In the genomic region with DNA sequence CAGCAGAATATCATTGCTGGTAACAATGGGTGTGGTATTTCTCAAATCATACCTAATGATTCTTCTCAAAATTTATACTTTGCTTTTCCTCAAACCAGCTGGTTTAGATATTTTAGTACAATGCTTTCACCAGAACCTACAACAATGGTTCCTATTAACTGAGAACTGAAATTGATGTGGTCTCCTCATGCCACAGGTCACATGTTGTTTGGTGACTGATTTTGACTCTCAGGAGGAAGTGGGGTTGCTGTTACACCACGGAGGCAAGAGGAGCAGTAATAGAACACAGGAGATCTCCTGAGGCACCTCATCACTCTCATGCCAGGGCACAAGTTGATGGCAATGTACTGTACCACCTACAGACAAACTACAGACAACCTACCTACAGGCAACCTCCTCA, we compare ENCODE assay signal across 8 cellular contexts. TPM values are rescaled to one million over a fixed set of nuclear protein-coding genes. Genes with fewer than 3 reads are reported as not detected.
DNase-seq lines count a peak whose midpoint lies in the region; ATAC-seq and TF ChIP-seq lines count a peak whose summit lies in the region.

No MANE protein-coding gene starts in this region.

- peaks cover 26% of the 10 kb centered on the region for H3K4me1 Mint-ChIP-seq in neural crest cell

- dilution Hi-C loops in mammary epithelial cell (cut with HindIII; ENCODE audit: low sequenced_read_pairs): no loop called here

- no peak overlapping the region for H3K27ac ChIP-seq in effector memory CD4-positive, alpha-beta T cell (ENCODE audit: insufficient read depth, low read length, poor library complexity, severe bottlenecking)
- H3K27ac ChIP-seq in mammary epithelial cell (ENCODE audit: insufficient read depth, low read depth, low read length) (no peak overlapping the region), uterus (no peak overlapping the region)

- CTCF ChIA-PET in mammary epithelial cell (lab: Charles Lee; ENCODE audit: low non-redundant PET): no interaction called here

- peak; percentile 41 for DNase-seq in activated CD4-positive, alpha-beta T cell treated with anti-CD3 and anti-CD28 coated beads for 48 hours
- no peak for DNase-seq in activated CD4-positive, alpha-beta T cell treated with anti-CD3 and anti-CD28 coated beads for 4 hours
- DNase-seq in NOMO-1 treated with dmso at 0.1 percent for 144 hours (lab: John Stamatoyannopoulos, UW; ENCODE audit: unreplicated experiment): peak; percentile 71
- no peak for DNase-seq in neural crest cell (ENCODE audit: low read depth, low spot score)
- no peak for DNase-seq in effector memory CD4-positive, alpha-beta T cell
- DNase-seq in mammary epithelial cell: no peak
- DNase-seq in uterus: no peak

- H3K9ac ChIP-seq in mammary epithelial cell (ENCODE audit: insufficient read depth, low read length): no peak overlapping the region

- no peak overlapping the region for H3K27ac Mint-ChIP-seq in neural crest cell (ENCODE audit: unreplicated experiment)

- H3K9me3 ChIP-seq in effector memory CD4-positive, alpha-beta T cell (ENCODE audit: control insufficient read depth, low read length): no peaks in the 10 kb centered on the region
- no peaks in the 10 kb centered on the region for H3K9me3 ChIP-seq in mammary epithelial cell (replicated peaks; ENCODE audit: insufficient read depth, low read length)
- H3K9me3 ChIP-seq in uterus: no peaks in the 10 kb centered on the region

- H2AFZ ChIP-seq in mammary epithelial cell (ENCODE audit: low read depth, low read length): no peak overlapping the region

- BruUV-seq in mammary epithelial cell (replicated peaks; lab: Mats Ljungman, UMichigan): no TSS peak

- no peaks in the 10 kb centered on the region for H3K27me3 Mint-ChIP-seq in neural crest cell (ENCODE audit: low read depth)

- ATAC-seq in HG02798 (IDR thresholded peaks at IDR 0.05; ENCODE audit: poor library complexity, unreplicated experiment): peak; percentile 54

- TF ChIP-seq POLR2A in uterus (IDR thresholded peaks at IDR 0.05): no peak

- H3K27me3 ChIP-seq in effector memory CD4-positive, alpha-beta T cell (replicated peaks; ENCODE audit: control insufficient read depth, insufficient read depth, low read length, poor library complexity, severe bottlenecking): no peaks in the 10 kb centered on the region
- no peaks in the 10 kb centered on the region for H3K27me3 ChIP-seq in mammary epithelial cell (ENCODE audit: insufficient read depth, low read length)
- H3K27me3 ChIP-seq in uterus: no peaks in the 10 kb centered on the region

- TF ChIP-seq CTCF in neural crest cell (conservative IDR thresholded peaks at IDR 0.05) (no peak), mammary epithelial cell (conservative IDR thresholded peaks at IDR 0.05 in 1 of 2, IDR thresholded peaks at IDR 0.05 in 1 of 2; ENCODE audit: extremely low read depth in 1 of 2, insufficient read depth in 1 of 2, low read depth in 1 of 2, low read length in 2 of 2) (no peak), uterus (IDR thresholded peaks at IDR 0.05) (no peak)

- in situ Hi-C loops in mammary epithelial cell (cut with MboI; ENCODE audit: low sequenced_read_pairs in 2 of 2): loop anchor here in 1 of 2 donors (25.0 kb wide), 1 partner anchor 509 kb away; no protein-coding TSS in a partner anchor

- no peak overlapping the region for H3K4me3 ChIP-seq in effector memory CD4-positive, alpha-beta T cell (ENCODE audit: insufficient read depth, low read depth, low read length, poor library complexity, severe bottlenecking)
- H3K4me3 ChIP-seq in mammary epithelial cell (replicated peaks in 1 of 3; ENCODE audit: insufficient read depth in 1 of 3, low read depth in 2 of 3, low read length in 3 of 3) (no peak overlapping the region), uterus (no peak overlapping the region)

- H3K4me2 ChIP-seq in mammary epithelial cell (ENCODE audit: insufficient read depth, low read depth, low read length): no peak overlapping the region

- intact Hi-C loops in mammary epithelial cell (cut with micrococcal nuclease) (no loop called here), uterus (cut with DNase I; ENCODE audit: low total_unique reads) (no loop called here)

- WGBS in mammary epithelial cell (ENCODE audit: low coverage, missing lambda C conversion rate): 0% methylated on average over 1 of the region's 1 CpG

- peak overlapping the region; percentile 44 for H3K4me3 Mint-ChIP-seq in neural crest cell

- peaks cover 3% of the 10 kb centered on the region for H3K36me3 Mint-ChIP-seq in neural crest cell (ENCODE audit: low read depth)

- H3K9me3 Mint-ChIP-seq in neural crest cell: peaks cover 2% of the 10 kb centered on the region

- H3K4me1 ChIP-seq in effector memory CD4-positive, alpha-beta T cell (ENCODE audit: control insufficient read depth, insufficient read depth, low read length, poor library complexity, severe bottlenecking): peaks cover 13% of the 10 kb centered on the region
- peaks cover 10% of the 10 kb centered on the region for H3K4me1 ChIP-seq in mammary epithelial cell (ENCODE audit: insufficient read depth, low read length)
- H3K4me1 ChIP-seq in uterus: peaks cover 0 to 5% of the 10 kb centered on the region in 2 donors

- H3K79me2 ChIP-seq in mammary epithelial cell (ENCODE audit: insufficient read depth, low read length): peaks cover 11% of the 10 kb centered on the region

- H4K20me1 ChIP-seq in mammary epithelial cell (ENCODE audit: insufficient read depth, low read length): no peaks in the 10 kb centered on the region

- H3K36me3 ChIP-seq in effector memory CD4-positive, alpha-beta T cell (ENCODE audit: control insufficient read depth, insufficient read depth, low read length): no peaks in the 10 kb centered on the region
- H3K36me3 ChIP-seq in mammary epithelial cell (ENCODE audit: insufficient read depth, low read length) (no peaks in the 10 kb centered on the region), uterus (no peaks in the 10 kb centered on the region)

RNA-seq across cellular contexts. Expression of a gene that starts 3.0 kb away (rescaled TPM):
- total RNA-seq in neural crest cell (25.0 and 29.0 TPM in 2 replicates), mammary epithelial cell (1 to 10 TPM; 9.0 to 9.3 TPM), uterus (10 to 100 TPM; 14.1 to 55.0 (median 30.0) TPM)
- polyA plus RNA-seq in mammary epithelial cell: 4.4 TPM
- polyA minus RNA-seq in mammary epithelial cell: 15.0 TPM

Comparison
In these comparisons a context has a peak if more than half of its experiments do, and no peak if none do; other contexts are left out.
1. DNase-seq: peak in activated CD4-positive, alpha-beta T cell treated with anti-CD3 and anti-CD28 coated beads for 48 hours (single experiment) and NOMO-1 treated with dmso at 0.1 percent for 144 hours (single experiment); none in activated CD4-positive, alpha-beta T cell treated with anti-CD3 and anti-CD28 coated beads for 4 hours (0 of 2), neural crest cell (single experiment), effector memory CD4-positive, alpha-beta T cell (0 of 3), mammary epithelial cell (single experiment) and uterus (0 of 2).